ENCODE assay signal across 28 cellular contexts in the genomic region with DNA sequence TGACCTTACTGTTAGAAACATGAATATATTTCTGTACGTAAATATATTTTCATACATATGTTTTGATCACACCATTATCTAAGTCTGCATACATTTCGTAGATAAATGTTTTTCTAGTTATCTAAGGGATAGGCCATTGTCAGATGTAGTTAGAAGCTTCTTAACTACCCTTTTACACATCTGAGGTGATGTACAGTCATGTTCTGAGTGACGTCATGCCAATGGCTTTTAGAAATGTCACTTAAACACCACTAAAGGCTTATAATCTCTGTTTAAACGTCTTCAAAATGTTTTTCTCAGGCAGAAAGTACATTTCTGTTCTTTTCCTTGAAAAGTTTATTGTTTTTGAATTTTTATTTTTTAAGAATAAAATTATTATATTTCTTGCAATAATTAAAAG.
"Had no signal": no experiment of that assay in that cellular context is flagged by ENCODE, and none has a peak within 500 bp of the region (broad histone marks: within the 10 kb centered on the region; RNA-seq: fewer than 3 reads in every experiment).

No MANE protein-coding gene starts in this region.

- H3K9me3 ChIP-seq: ascending aorta had no signal

- H3K27ac ChIP-seq: ascending aorta, cardiac muscle cell, VCaP had no signal

- DNase-seq: activated B cell treated with CpG ODN at 0.5 μM for 24 hours; activated CD4-positive, alpha-beta memory T cell treated with anti-CD3 and anti-CD28 coated beads for 36 hours; activated CD4-positive, alpha-beta T cell treated with anti-CD3 and anti-CD28 coated beads for 4 hours; activated CD4-positive, alpha-beta T cell treated with anti-CD3 and anti-CD28 coated beads, Interleukin-2, amount 10 ng/mL, durations not matched to agents 24 days and 14 days; activated CD4-positive, alpha-beta T cell treated with anti-CD3 and anti-CD28 coated beads, Interleukin-2, amount 50 U/mL, for 1 hour; activated CD4-positive, alpha-beta T cell treated with anti-CD3 and anti-CD28 coated beads, Interleukin-2, amount 50 U/mL, for 4 hours; activated CD4-positive, CD25-positive, alpha-beta regulatory T cell treated with anti-CD3 and anti-CD28 coated beads, Interleukin-2, amount 50 U/mL, for 72 hours; activated CD8-positive, alpha-beta memory T cell treated with anti-CD3 and anti-CD28 coated beads for 24 hours; activated CD8-positive, alpha-beta memory T cell treated with anti-CD3 and anti-CD28 coated beads, Interleukin-2, amount 10 ng/mL, durations not matched to agents 7 days and 5 days; activated CD8-positive, alpha-beta memory T cell treated with anti-CD3 and anti-CD28 coated beads, Interleukin-2, amount 50 U/mL, for 48 hours; activated CD8-positive, alpha-beta T cell treated with anti-CD3 and anti-CD28 coated beads, Interleukin-2, amount 10 ng/mL, durations not matched to agents 7 days and 5 days; activated effector memory CD4-positive, alpha-beta T cell treated with Interleukin-2 at 50 U/mL for 16 hours; activated gamma-delta T cell; activated naive CD4-positive, alpha-beta T cell treated with anti-CD3 and anti-CD28 coated beads, Interleukin-2, amount 10 ng/mL, durations not matched to agents 7 days and 5 days; activated naive CD4-positive, alpha-beta T cell treated with Interleukin-2 at 50 U/mL for 16 hours; activated naive CD8-positive, alpha-beta T cell treated with anti-CD3 and anti-CD28 coated beads, Interleukin-2, amount 10 ng/mL, durations not matched to agents 7 days and 5 days; activated naive CD8-positive, alpha-beta T cell treated with anti-CD3 and anti-CD28 coated beads, Interleukin-2, amount 50 U/mL, for 24 hours; activated T-cell treated with anti-CD3 and anti-CD28 coated beads, Interleukin-2, amount 50 U/mL, for 24 hours; activated T-cell treated with anti-CD3 and anti-CD28 coated beads, Interleukin-2, amount 50 U/mL, for 48 hours; amygdala; anterior cingulate cortex; caudate nucleus; cerebellar nuclear complex; T-helper 2 cell; T-helper 9 cell had no signal

- H3K4me3 ChIP-seq: ascending aorta, cardiac muscle cell had no signal

- ATAC-seq: activated CD8-positive, alpha-beta memory T cell treated with anti-CD3 and anti-CD28 coated beads, Interleukin-2, amount 10 ng/mL, durations not matched to agents 7 days and 5 days; activated CD8-positive, alpha-beta T cell treated with anti-CD3 and anti-CD28 coated beads, Interleukin-2, amount 10 ng/mL, durations not matched to agents 7 days and 5 days; activated naive CD8-positive, alpha-beta T cell treated with anti-CD3 and anti-CD28 coated beads, Interleukin-2, amount 50 U/mL, for 24 hours had no signal

- H3K4me1 ChIP-seq: ascending aorta had no signal

- H3K36me3 ChIP-seq: ascending aorta, cardiac muscle cell had no signal

- H3K27me3 ChIP-seq: ascending aorta, cardiac muscle cell had no signal
